Comparison of ENCODE assay signal across 1 cellular context in genomic region chr4:76585897-76586360, GRCh38.
A peak's percentile ranks its signal among the peaks of the same experiment; 100 is the strongest.
TF ChIP-seq lines count a peak whose summit lies in the region.

No MANE protein-coding gene starts in this region.

TF ChIP-seq in WTC11, 78 proteins besides CTCF, POLR2A, EP300 and RAD21 (continued from another document):
- TF ChIP-seq ZNF532 (CRISPR knock-in tag; IDR thresholded peaks at IDR 0.05; ENCODE audit: borderline replicate concordance) (no peak), CBFB (CRISPR knock-in tag; IDR thresholded peaks at IDR 0.05; ENCODE audit: low read depth) (0 out of 2 replicates have a peak, but pooled peaks have one; percentile 35), ATF6 (CRISPR knock-in tag; IDR thresholded peaks at IDR 0.05) (no peak), MAX (CRISPR knock-in tag; IDR thresholded peaks at IDR 0.05) (peak; percentile 78; the same call in 1 of the 2 replicates), FOXJ3 (CRISPR knock-in tag; IDR thresholded peaks at IDR 0.05; ENCODE audit: borderline replicate concordance) (no peak), FOXK1 (CRISPR knock-in tag; IDR thresholded peaks at IDR 0.05) (0 out of 2 replicates have a peak, but pooled peaks have one; percentile 30), ZNF416 (CRISPR knock-in tag; IDR thresholded peaks at IDR 0.05) (no peak), CREM (CRISPR knock-in tag; IDR thresholded peaks at IDR 0.05) (0 out of 2 replicates have a peak, but pooled peaks have one; percentile 40), FOXP1 (CRISPR knock-in tag; IDR thresholded peaks at IDR 0.05; ENCODE audit: borderline replicate concordance) (peak; percentile 21; the same call in 1 of the 2 replicates), TP53 (CRISPR knock-in tag; IDR thresholded peaks at IDR 0.05) (no peak), JUN (CRISPR knock-in tag; IDR thresholded peaks at IDR 0.05) (no peak), ZNF121 (CRISPR knock-in tag; IDR thresholded peaks at IDR 0.05) (peak; percentile 96), OVOL2 (CRISPR knock-in tag; IDR thresholded peaks at IDR 0.05; ENCODE audit: borderline replicate concordance) (no peak), ETV6 (CRISPR knock-in tag; IDR thresholded peaks at IDR 0.05) (peak; percentile 70), CREB1 (CRISPR knock-in tag; IDR thresholded peaks at IDR 0.05) (no peak), ZNF425 (CRISPR knock-in tag; conservative IDR thresholded peaks at IDR 0.05) (no peak), NFYB (CRISPR knock-in tag; conservative IDR thresholded peaks at IDR 0.05; ENCODE audit: low read depth) (0 out of 2 replicates have a peak, but pooled peaks have one; percentile 38), TEAD1 (CRISPR knock-in tag; IDR thresholded peaks at IDR 0.05) (peak; percentile 26; the same call in 1 of the 2 replicates)
